Comparison of ENCODE assay signal across 1 cellular context in the genomic region with DNA sequence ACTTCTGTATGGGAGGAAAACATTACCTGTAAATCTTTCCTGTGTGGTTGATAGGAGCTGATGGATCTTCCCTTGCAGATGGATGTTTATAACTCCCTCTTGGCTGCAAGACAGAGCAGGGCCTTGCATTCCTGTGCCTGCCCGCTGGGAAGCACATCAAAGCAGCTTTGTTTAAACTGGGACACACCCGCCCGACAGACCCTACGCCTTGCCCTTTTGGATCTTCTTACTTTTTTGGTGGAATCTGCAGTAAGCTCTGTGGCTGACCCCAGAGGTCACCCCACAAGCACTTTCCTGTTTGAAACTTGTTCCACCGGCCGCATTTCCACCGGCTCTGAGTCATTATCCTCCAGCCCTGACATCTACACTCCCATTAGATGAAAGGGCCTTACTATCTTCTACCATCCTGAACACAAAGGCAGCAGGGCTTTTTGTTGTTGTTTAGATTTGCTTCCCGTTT.
TF ChIP-seq lines count a peak whose summit lies in the region.

No MANE protein-coding gene starts in this region.

TF ChIP-seq in HepG2, 621 proteins besides CTCF, POLR2A, EP300 and RAD21 (continued from another document and continues in another):
- TF ChIP-seq, protein P1, sequence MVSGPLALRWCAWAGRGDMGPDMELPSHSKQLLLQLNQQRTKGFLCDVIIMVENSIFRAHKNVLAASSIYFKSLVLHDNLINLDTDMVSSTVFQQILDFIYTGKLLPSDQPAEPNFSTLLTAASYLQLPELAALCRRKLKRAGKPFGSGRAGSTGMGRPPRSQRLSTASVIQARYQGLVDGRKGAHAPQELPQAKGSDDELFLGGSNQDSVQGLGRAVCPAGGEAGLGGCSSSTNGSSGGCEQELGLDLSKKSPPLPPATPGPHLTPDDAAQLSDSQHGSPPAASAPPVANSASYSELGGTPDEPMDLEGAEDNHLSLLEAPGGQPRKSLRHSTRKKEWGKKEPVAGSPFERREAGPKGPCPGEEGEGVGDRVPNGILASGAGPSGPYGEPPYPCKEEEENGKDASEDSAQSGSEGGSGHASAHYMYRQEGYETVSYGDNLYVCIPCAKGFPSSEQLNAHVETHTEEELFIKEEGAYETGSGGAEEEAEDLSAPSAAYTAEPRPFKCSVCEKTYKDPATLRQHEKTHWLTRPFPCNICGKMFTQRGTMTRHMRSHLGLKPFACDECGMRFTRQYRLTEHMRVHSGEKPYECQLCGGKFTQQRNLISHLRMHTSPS (CRISPR knock-in tag; IDR thresholded peaks at IDR 0.05; ENCODE audit: low read depth), result no peak
- TF ChIP-seq EZH2 (conservative IDR thresholded peaks at IDR 0.05; ENCODE audit: low read depth, low read length) (no peak), FLYWCH1 (CRISPR knock-in tag; IDR thresholded peaks at IDR 0.05) (no peak), RAD51 (IDR thresholded peaks at IDR 0.05; ENCODE audit: borderline replicate concordance) (no peak), ZNF441 (CRISPR knock-in tag; IDR thresholded peaks at IDR 0.05; ENCODE audit: borderline replicate concordance) (no peak), ZNF563 (CRISPR knock-in tag; IDR thresholded peaks at IDR 0.05) (no peak), DMAP1 (CRISPR knock-in tag; IDR thresholded peaks at IDR 0.05) (peak; percentile 66; the same call in 1 of the 2 replicates), ZNF672 (CRISPR knock-in tag; IDR thresholded peaks at IDR 0.05) (no peak), PHF8 (CRISPR knock-in tag; IDR thresholded peaks at IDR 0.05) (0 out of 2 replicates have a peak, but pooled peaks have one; percentile 24), ZNF432 (CRISPR knock-in tag; IDR thresholded peaks at IDR 0.05; ENCODE audit: borderline replicate concordance) (no peak), KAT8 (CRISPR knock-in tag; IDR thresholded peaks at IDR 0.05) (peak; percentile 61), ZKSCAN1 (IDR thresholded peaks at IDR 0.05; ENCODE audit: low read length) (peak; percentile 25; the same call in 1 of the 2 replicates), ZNF253 (CRISPR knock-in tag; IDR thresholded peaks at IDR 0.05; ENCODE audit: borderline replicate concordance) (no peak), NCOA1 (CRISPR knock-in tag; IDR thresholded peaks at IDR 0.05) (no peak), AGO1 (IDR thresholded peaks at IDR 0.05; ENCODE audit: low read depth, low read length, poor library complexity, severe bottlenecking) (no peak), ZNF775 (CRISPR knock-in tag; IDR thresholded peaks at IDR 0.05; ENCODE audit: borderline replicate concordance) (no peak), MBNL3 (CRISPR knock-in tag; conservative IDR thresholded peaks at IDR 0.05) (no peak), KDM4B (CRISPR knock-in tag; IDR thresholded peaks at IDR 0.05) (no peak), GABPB1 (CRISPR knock-in tag; IDR thresholded peaks at IDR 0.05) (0 out of 2 replicates have a peak, but pooled peaks have one; percentile 16), NCOA2 (CRISPR knock-in tag; IDR thresholded peaks at IDR 0.05) (peak; percentile 92), ZNF496 (CRISPR knock-in tag; IDR thresholded peaks at IDR 0.05; ENCODE audit: insufficient replicate concordance) (no peak), ZNF850 (CRISPR knock-in tag; conservative IDR thresholded peaks at IDR 0.05) (no peak), ZNF83 (CRISPR knock-in tag; IDR thresholded peaks at IDR 0.05; ENCODE audit: borderline replicate concordance) (no peak), NKX3-1 (CRISPR knock-in tag; IDR thresholded peaks at IDR 0.05) (no peak), ZBTB7B (CRISPR knock-in tag; IDR thresholded peaks at IDR 0.05) (peak; percentile 75; the same call in 1 of the 2 replicates), ZNF549 (CRISPR knock-in tag; IDR thresholded peaks at IDR 0.05) (no peak), KDM1A (CRISPR knock-in tag; IDR thresholded peaks at IDR 0.05) (peak; percentile 82; the same call in 1 of the 2 replicates), MTF1 (CRISPR knock-in tag; IDR thresholded peaks at IDR 0.05) (no peak), PHF5A (CRISPR knock-in tag; IDR thresholded peaks at IDR 0.05; ENCODE audit: low read depth, unreplicated experiment) (no peak), ZFP62 (CRISPR knock-in tag; IDR thresholded peaks at IDR 0.05) (no peak), RFXAP (CRISPR knock-in tag; IDR thresholded peaks at IDR 0.05; ENCODE audit: borderline replicate concordance) (no peak), ZNF20 (CRISPR knock-in tag; IDR thresholded peaks at IDR 0.05) (no peak), CREB1 (IDR thresholded peaks at IDR 0.05) (no peak), CREB1 (CRISPR knock-in tag; IDR thresholded peaks at IDR 0.05) (peak; percentile 64; the same call in 1 of the 2 replicates)
- TF ChIP-seq, protein P2, sequence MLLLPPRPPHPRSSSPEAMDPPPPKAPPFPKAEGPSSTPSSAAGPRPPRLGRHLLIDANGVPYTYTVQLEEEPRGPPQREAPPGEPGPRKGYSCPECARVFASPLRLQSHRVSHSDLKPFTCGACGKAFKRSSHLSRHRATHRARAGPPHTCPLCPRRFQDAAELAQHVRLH (CRISPR knock-in tag; IDR thresholded peaks at IDR 0.05; ENCODE audit: borderline replicate concordance, low read depth), result peak; percentile 67; the same call in 1 of the 2 replicates
- TF ChIP-seq, protein P3, sequence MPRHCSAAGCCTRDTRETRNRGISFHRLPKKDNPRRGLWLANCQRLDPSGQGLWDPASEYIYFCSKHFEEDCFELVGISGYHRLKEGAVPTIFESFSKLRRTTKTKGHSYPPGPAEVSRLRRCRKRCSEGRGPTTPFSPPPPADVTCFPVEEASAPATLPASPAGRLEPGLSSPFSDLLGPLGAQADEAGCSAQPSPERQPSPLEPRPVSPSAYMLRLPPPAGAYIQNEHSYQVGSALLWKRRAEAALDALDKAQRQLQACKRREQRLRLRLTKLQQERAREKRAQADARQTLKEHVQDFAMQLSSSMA (CRISPR knock-in tag; IDR thresholded peaks at IDR 0.05), result no peak
- TF ChIP-seq, protein P4, sequence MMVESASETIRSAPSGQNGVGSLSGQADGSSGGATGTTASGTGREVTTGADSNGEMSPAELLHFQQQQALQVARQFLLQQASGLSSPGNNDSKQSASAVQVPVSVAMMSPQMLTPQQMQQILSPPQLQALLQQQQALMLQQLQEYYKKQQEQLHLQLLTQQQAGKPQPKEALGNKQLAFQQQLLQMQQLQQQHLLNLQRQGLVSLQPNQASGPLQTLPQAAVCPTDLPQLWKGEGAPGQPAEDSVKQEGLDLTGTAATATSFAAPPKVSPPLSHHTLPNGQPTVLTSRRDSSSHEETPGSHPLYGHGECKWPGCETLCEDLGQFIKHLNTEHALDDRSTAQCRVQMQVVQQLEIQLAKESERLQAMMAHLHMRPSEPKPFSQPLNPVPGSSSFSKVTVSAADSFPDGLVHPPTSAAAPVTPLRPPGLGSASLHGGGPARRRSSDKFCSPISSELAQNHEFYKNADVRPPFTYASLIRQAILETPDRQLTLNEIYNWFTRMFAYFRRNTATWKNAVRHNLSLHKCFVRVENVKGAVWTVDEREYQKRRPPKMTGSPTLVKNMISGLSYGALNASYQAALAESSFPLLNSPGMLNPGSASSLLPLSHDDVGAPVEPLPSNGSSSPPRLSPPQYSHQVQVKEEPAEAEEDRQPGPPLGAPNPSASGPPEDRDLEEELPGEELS (CRISPR knock-in tag; IDR thresholded peaks at IDR 0.05), result peak; percentile 94
- TF ChIP-seq, protein P5, sequence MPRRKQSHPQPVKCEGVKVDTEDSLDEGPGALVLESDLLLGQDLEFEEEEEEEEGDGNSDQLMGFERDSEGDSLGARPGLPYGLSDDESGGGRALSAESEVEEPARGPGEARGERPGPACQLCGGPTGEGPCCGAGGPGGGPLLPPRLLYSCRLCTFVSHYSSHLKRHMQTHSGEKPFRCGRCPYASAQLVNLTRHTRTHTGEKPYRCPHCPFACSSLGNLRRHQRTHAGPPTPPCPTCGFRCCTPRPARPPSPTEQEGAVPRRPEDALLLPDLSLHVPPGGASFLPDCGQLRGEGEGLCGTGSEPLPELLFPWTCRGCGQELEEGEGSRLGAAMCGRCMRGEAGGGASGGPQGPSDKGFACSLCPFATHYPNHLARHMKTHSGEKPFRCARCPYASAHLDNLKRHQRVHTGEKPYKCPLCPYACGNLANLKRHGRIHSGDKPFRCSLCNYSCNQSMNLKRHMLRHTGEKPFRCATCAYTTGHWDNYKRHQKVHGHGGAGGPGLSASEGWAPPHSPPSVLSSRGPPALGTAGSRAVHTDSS (CRISPR knock-in tag; conservative IDR thresholded peaks at IDR 0.05), result no peak
- TF ChIP-seq, protein P6, sequence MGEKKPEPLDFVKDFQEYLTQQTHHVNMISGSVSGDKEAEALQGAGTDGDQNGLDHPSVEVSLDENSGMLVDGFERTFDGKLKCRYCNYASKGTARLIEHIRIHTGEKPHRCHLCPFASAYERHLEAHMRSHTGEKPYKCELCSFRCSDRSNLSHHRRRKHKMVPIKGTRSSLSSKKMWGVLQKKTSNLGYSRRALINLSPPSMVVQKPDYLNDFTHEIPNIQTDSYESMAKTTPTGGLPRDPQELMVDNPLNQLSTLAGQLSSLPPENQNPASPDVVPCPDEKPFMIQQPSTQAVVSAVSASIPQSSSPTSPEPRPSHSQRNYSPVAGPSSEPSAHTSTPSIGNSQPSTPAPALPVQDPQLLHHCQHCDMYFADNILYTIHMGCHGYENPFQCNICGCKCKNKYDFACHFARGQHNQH (CRISPR knock-in tag; IDR thresholded peaks at IDR 0.05), result peak; percentile 86; the same call in 1 of the 2 replicates
- TF ChIP-seq, protein P7, sequence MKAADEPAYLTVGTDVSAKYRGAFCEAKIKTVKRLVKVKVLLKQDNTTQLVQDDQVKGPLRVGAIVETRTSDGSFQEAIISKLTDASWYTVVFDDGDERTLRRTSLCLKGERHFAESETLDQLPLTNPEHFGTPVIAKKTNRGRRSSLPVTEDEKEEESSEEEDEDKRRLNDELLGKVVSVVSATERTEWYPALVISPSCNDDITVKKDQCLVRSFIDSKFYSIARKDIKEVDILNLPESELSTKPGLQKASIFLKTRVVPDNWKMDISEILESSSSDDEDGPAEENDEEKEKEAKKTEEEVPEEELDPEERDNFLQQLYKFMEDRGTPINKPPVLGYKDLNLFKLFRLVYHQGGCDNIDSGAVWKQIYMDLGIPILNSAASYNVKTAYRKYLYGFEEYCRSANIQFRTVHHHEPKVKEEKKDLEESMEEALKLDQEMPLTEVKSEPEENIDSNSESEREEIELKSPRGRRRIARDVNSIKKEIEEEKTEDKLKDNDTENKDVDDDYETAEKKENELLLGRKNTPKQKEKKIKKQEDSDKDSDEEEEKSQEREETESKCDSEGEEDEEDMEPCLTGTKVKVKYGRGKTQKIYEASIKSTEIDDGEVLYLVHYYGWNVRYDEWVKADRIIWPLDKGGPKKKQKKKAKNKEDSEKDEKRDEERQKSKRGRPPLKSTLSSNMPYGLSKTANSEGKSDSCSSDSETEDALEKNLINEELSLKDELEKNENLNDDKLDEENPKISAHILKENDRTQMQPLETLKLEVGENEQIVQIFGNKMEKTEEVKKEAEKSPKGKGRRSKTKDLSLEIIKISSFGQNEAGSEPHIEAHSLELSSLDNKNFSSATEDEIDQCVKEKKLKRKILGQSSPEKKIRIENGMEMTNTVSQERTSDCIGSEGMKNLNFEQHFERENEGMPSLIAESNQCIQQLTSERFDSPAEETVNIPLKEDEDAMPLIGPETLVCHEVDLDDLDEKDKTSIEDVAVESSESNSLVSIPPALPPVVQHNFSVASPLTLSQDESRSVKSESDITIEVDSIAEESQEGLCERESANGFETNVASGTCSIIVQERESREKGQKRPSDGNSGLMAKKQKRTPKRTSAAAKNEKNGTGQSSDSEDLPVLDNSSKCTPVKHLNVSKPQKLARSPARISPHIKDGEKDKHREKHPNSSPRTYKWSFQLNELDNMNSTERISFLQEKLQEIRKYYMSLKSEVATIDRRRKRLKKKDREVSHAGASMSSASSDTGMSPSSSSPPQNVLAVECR (CRISPR knock-in tag; IDR thresholded peaks at IDR 0.05; ENCODE audit: borderline replicate concordance), result peak; percentile 38; the same call in 1 of the 2 replicates
- TF ChIP-seq, protein P8, sequence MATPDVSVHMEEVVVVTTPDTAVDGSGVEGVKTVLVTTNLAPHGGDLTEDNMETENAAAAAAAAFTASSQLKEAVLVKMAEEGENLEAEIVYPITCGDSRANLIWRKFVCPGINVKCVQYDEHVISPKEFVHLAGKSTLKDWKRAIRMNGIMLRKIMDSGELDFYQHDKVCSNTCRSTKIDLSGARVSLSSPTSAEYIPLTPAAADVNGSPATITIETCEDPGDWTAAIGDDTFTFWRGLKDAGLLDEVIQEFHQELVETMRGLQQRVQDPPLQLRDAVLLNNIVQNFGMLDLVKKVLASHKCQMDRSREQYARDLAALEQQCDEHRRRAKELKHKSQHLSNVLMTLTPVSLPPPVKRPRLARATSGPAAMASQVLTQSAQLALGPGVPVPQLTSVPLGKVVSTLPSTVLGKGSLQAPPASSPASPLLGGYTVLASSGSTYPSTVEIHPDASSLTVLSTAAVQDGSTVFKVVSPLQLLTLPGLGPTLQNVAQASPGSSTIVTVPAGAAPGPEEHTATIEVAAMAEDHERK (CRISPR knock-in tag; IDR thresholded peaks at IDR 0.05; ENCODE audit: low read depth), result no peak
- TF ChIP-seq, protein P9, sequence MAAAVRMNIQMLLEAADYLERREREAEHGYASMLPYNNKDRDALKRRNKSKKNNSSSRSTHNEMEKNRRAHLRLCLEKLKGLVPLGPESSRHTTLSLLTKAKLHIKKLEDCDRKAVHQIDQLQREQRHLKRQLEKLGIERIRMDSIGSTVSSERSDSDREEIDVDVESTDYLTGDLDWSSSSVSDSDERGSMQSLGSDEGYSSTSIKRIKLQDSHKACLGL (CRISPR knock-in tag; IDR thresholded peaks at IDR 0.05), result no peak
- TF ChIP-seq, protein P10, sequence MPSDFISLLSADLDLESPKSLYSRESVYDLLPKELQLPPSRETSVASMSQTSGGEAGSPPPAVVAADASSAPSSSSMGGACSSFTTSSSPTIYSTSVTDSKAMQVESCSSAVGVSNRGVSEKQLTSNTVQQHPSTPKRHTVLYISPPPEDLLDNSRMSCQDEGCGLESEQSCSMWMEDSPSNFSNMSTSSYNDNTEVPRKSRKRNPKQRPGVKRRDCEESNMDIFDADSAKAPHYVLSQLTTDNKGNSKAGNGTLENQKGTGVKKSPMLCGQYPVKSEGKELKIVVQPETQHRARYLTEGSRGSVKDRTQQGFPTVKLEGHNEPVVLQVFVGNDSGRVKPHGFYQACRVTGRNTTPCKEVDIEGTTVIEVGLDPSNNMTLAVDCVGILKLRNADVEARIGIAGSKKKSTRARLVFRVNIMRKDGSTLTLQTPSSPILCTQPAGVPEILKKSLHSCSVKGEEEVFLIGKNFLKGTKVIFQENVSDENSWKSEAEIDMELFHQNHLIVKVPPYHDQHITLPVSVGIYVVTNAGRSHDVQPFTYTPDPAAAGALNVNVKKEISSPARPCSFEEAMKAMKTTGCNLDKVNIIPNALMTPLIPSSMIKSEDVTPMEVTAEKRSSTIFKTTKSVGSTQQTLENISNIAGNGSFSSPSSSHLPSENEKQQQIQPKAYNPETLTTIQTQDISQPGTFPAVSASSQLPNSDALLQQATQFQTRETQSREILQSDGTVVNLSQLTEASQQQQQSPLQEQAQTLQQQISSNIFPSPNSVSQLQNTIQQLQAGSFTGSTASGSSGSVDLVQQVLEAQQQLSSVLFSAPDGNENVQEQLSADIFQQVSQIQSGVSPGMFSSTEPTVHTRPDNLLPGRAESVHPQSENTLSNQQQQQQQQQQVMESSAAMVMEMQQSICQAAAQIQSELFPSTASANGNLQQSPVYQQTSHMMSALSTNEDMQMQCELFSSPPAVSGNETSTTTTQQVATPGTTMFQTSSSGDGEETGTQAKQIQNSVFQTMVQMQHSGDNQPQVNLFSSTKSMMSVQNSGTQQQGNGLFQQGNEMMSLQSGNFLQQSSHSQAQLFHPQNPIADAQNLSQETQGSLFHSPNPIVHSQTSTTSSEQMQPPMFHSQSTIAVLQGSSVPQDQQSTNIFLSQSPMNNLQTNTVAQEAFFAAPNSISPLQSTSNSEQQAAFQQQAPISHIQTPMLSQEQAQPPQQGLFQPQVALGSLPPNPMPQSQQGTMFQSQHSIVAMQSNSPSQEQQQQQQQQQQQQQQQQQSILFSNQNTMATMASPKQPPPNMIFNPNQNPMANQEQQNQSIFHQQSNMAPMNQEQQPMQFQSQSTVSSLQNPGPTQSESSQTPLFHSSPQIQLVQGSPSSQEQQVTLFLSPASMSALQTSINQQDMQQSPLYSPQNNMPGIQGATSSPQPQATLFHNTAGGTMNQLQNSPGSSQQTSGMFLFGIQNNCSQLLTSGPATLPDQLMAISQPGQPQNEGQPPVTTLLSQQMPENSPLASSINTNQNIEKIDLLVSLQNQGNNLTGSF (CRISPR knock-in tag; IDR thresholded peaks at IDR 0.05), result no peak
